ENCODE assay signal across 23 cellular contexts in the genomic region with DNA sequence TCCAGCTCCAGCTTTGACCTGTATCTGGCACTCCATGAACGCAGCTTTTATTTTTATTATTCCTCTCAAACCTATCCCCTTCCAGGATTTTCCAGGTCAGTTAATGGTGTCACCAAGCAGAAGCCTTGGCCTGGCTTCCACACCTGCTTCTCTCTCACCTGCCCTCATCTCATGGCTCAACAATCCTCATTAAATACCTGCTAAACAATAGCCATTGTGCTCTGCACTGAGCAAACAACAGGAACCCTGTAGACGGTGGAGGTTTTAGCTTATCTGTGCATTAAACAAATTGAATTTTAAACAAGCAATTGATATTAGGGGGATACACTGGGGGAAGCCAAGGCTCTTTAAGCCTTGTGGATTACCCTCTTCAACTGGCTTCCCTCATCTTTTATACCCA. TPM values are rescaled to one million over a fixed set of nuclear protein-coding genes. Genes with fewer than 3 reads are reported as not detected.
DNase-seq lines count a peak whose midpoint lies in the region; TF ChIP-seq lines count a peak whose summit lies in the region.
"Had no signal": no experiment of that assay in that cellular context is flagged by ENCODE, and none has a peak within 500 bp of the region (broad histone marks: within the 10 kb centered on the region; RNA-seq: fewer than 3 reads in every experiment).

No MANE protein-coding gene starts in this region.

- peaks cover 4% of the 10 kb centered on the region for H3K4me1 ChIP-seq in osteoblast (ENCODE audit: insufficient read depth, low read length)
- peaks cover 6% of the 10 kb centered on the region; the same call in 1 of the 2 replicates for H3K4me1 ChIP-seq in BE2C
- H3K4me1 ChIP-seq: gastrocnemius medialis had no signal

- H3K27me3 ChIP-seq in osteoblast (ENCODE audit: insufficient read depth, low read length) (no peaks in the 10 kb centered on the region), BE2C (no peaks in the 10 kb centered on the region)
- H3K27me3 ChIP-seq: gastrocnemius medialis, SJSA1, tibial artery had no signal

- DNase-seq in NCI-H1436 (lab: John Stamatoyannopoulos, UW) (peak; percentile 40), NCI-H1436 treated with DMSO at 0.1 percent for 48 hours (lab: John Stamatoyannopoulos, UW) (no peak), NCI-H1930 (lab: John Stamatoyannopoulos, UW) (peak; percentile 28 to 34), NCI-H748 (lab: John Stamatoyannopoulos, UW; ENCODE audit: unreplicated experiment) (peak; percentile 93), osteoblast (ENCODE audit: insufficient read length, low spot score, missing footprints) (peak; percentile 25), islet precursor cell (no peak), cerebellar cortex (ENCODE audit: low spot score) (no peak), BE2C (no peak)
- DNase-seq: 8988T; activated CD4-positive, CD25-positive, alpha-beta regulatory T cell; activated naive CD8-positive, alpha-beta T cell treated with anti-CD3 and anti-CD28 coated beads for 36 hours; IMR-90; left ventricle myocardium inferior; MM.1S; NCI-H446; right cardiac atrium; stimulated activated naive CD4-positive, alpha-beta T cell; tibial artery had no signal

- no peak for TF ChIP-seq CTCF in osteoblast (IDR thresholded peaks at IDR 0.05; ENCODE audit: extremely low read depth, low read depth, low read length)
- TF ChIP-seq CTCF in BE2C (IDR thresholded peaks at IDR 0.05; ENCODE audit: low read depth, low read length) = no peak

- no peak overlapping the region for H3K4me3 ChIP-seq in osteoblast (ENCODE audit: insufficient read depth, low read length)
- H3K4me3 ChIP-seq in BE2C (ENCODE audit: low read depth, low read length) = no peak overlapping the region
- H3K4me3 ChIP-seq: gastrocnemius medialis, left ventricle myocardium inferior, SJSA1, tibial artery had no signal

- H3K36me3 ChIP-seq in osteoblast (ENCODE audit: insufficient read depth, low read length) = no peaks in the 10 kb centered on the region
- H3K36me3 ChIP-seq in BE2C = no peaks in the 10 kb centered on the region
- H3K36me3 ChIP-seq: gastrocnemius medialis, left ventricle myocardium inferior had no signal

- H3K79me2 ChIP-seq in osteoblast (ENCODE audit: insufficient read depth, low read length) = no peaks in the 10 kb centered on the region

- no peak overlapping the region for H3K27ac ChIP-seq in osteoblast (ENCODE audit: low read depth, low read length)
- H3K27ac ChIP-seq: gastrocnemius medialis, left ventricle myocardium inferior, SJSA1, tibial artery had no signal

- no peaks in the 10 kb centered on the region for H4K20me1 ChIP-seq in osteoblast (ENCODE audit: insufficient read depth, low read length)

- H3K9me3 ChIP-seq in osteoblast (ENCODE audit: low read depth, low read length) = no peaks in the 10 kb centered on the region
- no peaks in the 10 kb centered on the region for H3K9me3 ChIP-seq in BE2C
- H3K9me3 ChIP-seq: gastrocnemius medialis, left ventricle myocardium inferior, SJSA1, tibial artery had no signal

- H3K4me2 ChIP-seq in osteoblast (ENCODE audit: insufficient read depth, low read length) = no peak overlapping the region

- no peak overlapping the region for H2AFZ ChIP-seq in osteoblast (ENCODE audit: low read length)

RNA-seq across cellular contexts. Expression of gene PYCR2, which starts 15.3 kb away (rescaled TPM):
- 25.9 and 29.0 TPM in 2 replicates for total RNA-seq in osteoblast
- polyA plus RNA-seq in BE2C (2012; ENCODE audit: insufficient read depth, insufficient read length, low read depth) = 223 TPM

RNA-seq across cellular contexts. Expression of gene LEFTY1, which starts 19.8 kb away (rescaled TPM):
- total RNA-seq in osteoblast = under 0.01 TPM in 1 of 2 replicates, not detected in the other
- polyA plus RNA-seq in BE2C (2012; ENCODE audit: insufficient read depth, insufficient read length, low read depth) = not detected
- total RNA-seq: dermis microvascular lymphatic vessel endothelial cell, IMR-90, SJSA1 had no signal
- polyA plus RNA-seq: IMR-90 had no signal

RNA-seq across cellular contexts. Expression of gene TMEM63A, which starts 26.6 kb away (rescaled TPM):
- 23.2 and 31.5 TPM in 2 replicates for total RNA-seq in osteoblast
- polyA plus RNA-seq in BE2C (2012; ENCODE audit: insufficient read depth, insufficient read length, low read depth) = 0.59 TPM

RNA-seq across cellular contexts. Expression of gene LEFTY2, which starts 32.2 kb away (rescaled TPM):
- total RNA-seq in osteoblast = not detected in 2 replicates
- polyA plus RNA-seq in BE2C (2012; ENCODE audit: insufficient read depth, insufficient read length, low read depth) = not detected
- total RNA-seq: activated naive CD8-positive, alpha-beta T cell treated with anti-CD3 and anti-CD28 coated beads for 36 hours; dermis microvascular lymphatic vessel endothelial cell; IMR-90; SJSA1 had no signal
- polyA plus RNA-seq: BJ, esophagus, IMR-90 had no signal

Comparison
In these comparisons a context has a peak if more than half of its experiments do, and no peak if none do; other contexts are left out.
1. DNase-seq: peak in NCI-H1436 (single experiment), NCI-H1930 (2 of 2), NCI-H748 (single experiment) and osteoblast (single experiment); none in NCI-H1436 treated with DMSO at 0.1 percent for 48 hours (single experiment), islet precursor cell (single experiment), cerebellar cortex (single experiment) and BE2C (single experiment).